ENCODE assay signal across 16 cellular contexts in the genomic region with DNA sequence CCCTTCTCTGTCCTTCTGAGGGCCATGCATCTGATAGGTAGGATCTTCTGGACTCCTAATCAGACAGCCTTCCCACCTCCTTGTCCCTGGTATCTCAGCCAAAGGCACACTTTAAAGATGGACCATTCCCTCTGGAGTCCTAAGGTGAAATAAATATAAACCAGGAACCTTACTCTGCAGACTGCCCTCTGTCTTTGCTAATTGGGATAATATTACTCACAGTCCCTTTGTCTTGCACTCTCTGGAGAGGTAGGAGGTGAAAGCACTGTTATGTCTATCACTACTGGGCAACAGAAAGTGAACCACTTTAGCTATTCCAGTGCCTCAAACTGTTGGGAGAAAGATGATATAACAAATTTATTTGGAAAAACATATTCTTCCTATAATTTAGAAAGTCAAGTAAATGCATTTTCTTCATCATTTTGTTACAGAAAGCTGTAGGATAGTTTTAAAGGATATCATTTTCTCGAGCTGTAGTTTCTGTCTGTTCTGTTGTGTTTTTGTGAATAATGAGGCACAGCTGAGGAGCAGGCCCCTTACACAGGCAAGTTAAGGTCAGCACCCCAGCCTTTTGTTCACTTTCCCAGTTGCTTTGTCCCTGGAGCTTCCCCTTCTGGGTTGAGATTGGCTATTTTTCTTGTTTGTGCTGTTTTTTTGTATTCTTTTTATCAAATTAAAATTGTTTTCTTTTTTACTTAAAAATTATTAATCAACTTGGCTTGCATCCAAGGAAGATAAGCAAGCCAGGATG.
DNase-seq lines count a peak whose midpoint lies in the region; ATAC-seq and TF ChIP-seq lines count a peak whose summit lies in the region.
"Had no signal": no experiment of that assay in that cellular context is flagged by ENCODE, and none has a peak within 500 bp of the region (broad histone marks: within the 10 kb centered on the region; RNA-seq: fewer than 3 reads in every experiment).

No MANE protein-coding gene starts in this region.

- no peaks in the 10 kb centered on the region for H3K27me3 Mint-ChIP-seq in progenitor cell of endocrine pancreas

- H3K36me3 Mint-ChIP-seq in progenitor cell of endocrine pancreas (ENCODE audit: insufficient read depth): no peaks in the 10 kb centered on the region
- H3K36me3 Mint-ChIP-seq: naive thymus-derived CD8-positive, alpha-beta T cell had no signal

- ATAC-seq in foreskin keratinocyte: no peak
- ATAC-seq in GM19328 (IDR thresholded peaks at IDR 0.05; ENCODE audit: unreplicated experiment): no peak
- no peak for ATAC-seq in GM19455 (IDR thresholded peaks at IDR 0.05; ENCODE audit: unreplicated experiment)
- ATAC-seq: naive thymus-derived CD8-positive, alpha-beta T cell had no signal

- H3K27me3 ChIP-seq in foreskin keratinocyte: no peaks in the 10 kb centered on the region

- TF ChIP-seq CTCF in C4-2B (conservative IDR thresholded peaks at IDR 0.05) (0 out of 2 replicates have a peak, but pooled peaks have one; percentile 3), foreskin keratinocyte (conservative IDR thresholded peaks at IDR 0.05) (peak; percentile 55), progenitor cell of endocrine pancreas (IDR thresholded peaks at IDR 0.05; ENCODE audit: unreplicated experiment) (no peak)

- H3K9me3 Mint-ChIP-seq in progenitor cell of endocrine pancreas (ENCODE audit: low read depth): no peaks in the 10 kb centered on the region
- H3K9me3 Mint-ChIP-seq: naive thymus-derived CD8-positive, alpha-beta T cell had no signal

- H3K27ac Mint-ChIP-seq in progenitor cell of endocrine pancreas: peak overlapping the region; percentile 17
- H3K27ac Mint-ChIP-seq: naive thymus-derived CD8-positive, alpha-beta T cell had no signal

- DNase-seq in SK-MEL-5 (ENCODE audit: low read depth, low spot score) (peak; percentile 45), foreskin keratinocyte (peak in 1 of 2 donors; percentile 41), progenitor cell of endocrine pancreas (ENCODE audit: low spot score, unreplicated experiment) (no peak), NCI-H128 (lab: John Stamatoyannopoulos, UW; ENCODE audit: unreplicated experiment) (no peak)
- DNase-seq in NK-92 treated with Interleukin-12 subunit alpha and Interleukin-12 subunit beta, amount 100 ng/mL, for 24 hours (lab: John Stamatoyannopoulos, UW): no peak
- DNase-seq: activated CD4-positive, alpha-beta T cell treated with anti-CD3 and anti-CD28 coated beads, Interleukin-2, amount 50 U/mL, for 48 hours; activated gamma-delta T cell; DND-41; GOT3; islet precursor cell; naive thymus-derived CD8-positive, alpha-beta T cell; NCI-H446 treated with DMSO at 0.1 percent for 48 hours had no signal

- H3K27ac ChIP-seq in C4-2B (no peak overlapping the region), foreskin keratinocyte (no peak overlapping the region)
- H3K27ac ChIP-seq: PC-9 had no signal

- peaks cover 26% of the 10 kb centered on the region for H3K4me1 Mint-ChIP-seq in progenitor cell of endocrine pancreas (ENCODE audit: low read depth)
- H3K4me1 Mint-ChIP-seq: naive thymus-derived CD8-positive, alpha-beta T cell had no signal

- no peak overlapping the region for H3K4me3 Mint-ChIP-seq in progenitor cell of endocrine pancreas (ENCODE audit: low read depth)
- H3K4me3 Mint-ChIP-seq: naive thymus-derived CD8-positive, alpha-beta T cell had no signal

- peaks cover 45% of the 10 kb centered on the region for H3K4me1 ChIP-seq in foreskin keratinocyte

- in situ Hi-C loops in SK-MEL-5 (cut with HindIII; ENCODE audit: low pct_unique_long_range_greater_than_20kb, low sequenced_read_pairs): no loop called here
